In the genomic region with DNA sequence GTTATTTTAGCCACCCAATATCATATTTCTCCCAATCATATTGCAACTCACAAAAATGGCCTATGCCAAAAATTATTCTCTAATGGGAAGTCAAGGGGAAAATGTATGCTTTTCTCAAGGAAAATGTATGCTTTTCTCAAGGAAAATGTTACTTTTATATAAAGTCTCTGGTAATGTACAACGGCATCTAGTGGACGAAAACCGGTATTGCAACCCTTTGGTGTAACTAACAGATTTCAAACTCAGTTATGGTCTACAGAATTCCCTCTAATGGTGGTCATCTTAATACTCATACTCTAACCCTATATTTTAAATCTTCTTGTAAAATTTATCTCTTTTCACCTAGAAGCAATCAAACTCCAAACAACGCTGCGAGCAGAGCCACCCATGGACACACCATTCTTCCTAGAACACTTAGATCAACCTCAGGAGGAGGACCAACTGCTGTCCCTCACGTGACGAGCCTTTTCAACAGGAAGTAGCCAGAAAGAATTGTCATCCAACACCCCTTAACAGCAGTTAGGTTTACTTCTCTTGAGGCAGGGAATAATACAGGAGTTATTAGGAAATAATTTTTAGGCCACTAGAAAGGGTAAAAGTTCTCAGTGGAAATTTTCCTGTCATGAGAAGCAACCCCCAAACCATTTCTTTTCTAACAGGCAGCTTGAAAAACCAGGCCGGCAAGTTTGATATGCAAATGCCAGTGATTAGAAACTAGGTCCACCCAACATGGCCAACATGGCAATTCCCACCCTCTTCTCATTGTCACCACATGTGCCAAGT, we compare ENCODE assay signal across 9 cellular contexts. TPM values are rescaled to one million over a fixed set of nuclear protein-coding genes. Genes with fewer than 3 reads are reported as not detected.
DNase-seq lines count a peak whose midpoint lies in the region; ATAC-seq and TF ChIP-seq lines count a peak whose summit lies in the region.
"Had no signal": no experiment of that assay in that cellular context is flagged by ENCODE, and none has a peak within 500 bp of the region (broad histone marks: within the 10 kb centered on the region; RNA-seq: fewer than 3 reads in every experiment).

No MANE protein-coding gene starts in this region.

- H3K27me3 Mint-ChIP-seq in neural crest cell (ENCODE audit: low read depth): peaks cover 2% of the 10 kb centered on the region
- H3K27me3 Mint-ChIP-seq in activated T-cell treated with anti-CD3 and anti-CD28 coated beads, Interleukin-2, amount 50 U/mL, for 4 hours (ENCODE audit: low read depth): peaks cover 4% of the 10 kb centered on the region

- DNase-seq in NCI-H1694 (lab: John Stamatoyannopoulos, UW) (peak; percentile 19), NCI-H1694 treated with DMSO at 0.1 percent for 48 hours (lab: John Stamatoyannopoulos, UW) (no peak), H7 (peak; percentile 64), SK-MEL-5 (ENCODE audit: low read depth, low spot score) (peak; percentile 57), epithelial cell of esophagus (ENCODE audit: low read depth) (peak; percentile 40), neural crest cell (ENCODE audit: low read depth, low spot score) (no peak)
- DNase-seq in activated T-cell treated with anti-CD3 and anti-CD28 coated beads, Interleukin-2, amount 50 U/mL, for 4 hours: no peak

- no peaks in the 10 kb centered on the region for H3K27me3 ChIP-seq in H7 (ENCODE audit: control insufficient read depth, insufficient read depth, low read length)

- H3K27ac Mint-ChIP-seq in neural crest cell (ENCODE audit: unreplicated experiment): no peak overlapping the region
- H3K27ac Mint-ChIP-seq: activated T-cell treated with anti-CD3 and anti-CD28 coated beads, Interleukin-2, amount 50 U/mL, for 72 hours had no signal

- no peaks in the 10 kb centered on the region for H3K9me3 Mint-ChIP-seq in neural crest cell
- H3K9me3 Mint-ChIP-seq in activated T-cell treated with anti-CD3 and anti-CD28 coated beads, Interleukin-2, amount 50 U/mL, for 4 hours: no peaks in the 10 kb centered on the region
- H3K9me3 Mint-ChIP-seq: activated T-cell treated with anti-CD3 and anti-CD28 coated beads, Interleukin-2, amount 50 U/mL, for 72 hours had no signal

- no peak for ATAC-seq in GM21576 (IDR thresholded peaks at IDR 0.05; ENCODE audit: unreplicated experiment)
- no peak for ATAC-seq in activated T-cell treated with anti-CD3 and anti-CD28 coated beads, Interleukin-2, amount 50 U/mL, for 4 hours
- ATAC-seq: activated T-cell treated with anti-CD3 and anti-CD28 coated beads, Interleukin-2, amount 50 U/mL, for 72 hours had no signal

- peak; percentile 77 for TF ChIP-seq CTCF in epithelial cell of esophagus (IDR thresholded peaks at IDR 0.05; ENCODE audit: insufficient read depth, low read depth, low read length, missing control alignments)
- peak; percentile 91 for TF ChIP-seq CTCF in neural crest cell (conservative IDR thresholded peaks at IDR 0.05)

- H3K4me3 Mint-ChIP-seq in neural crest cell: no peak overlapping the region
- no peak overlapping the region for H3K4me3 Mint-ChIP-seq in activated T-cell treated with anti-CD3 and anti-CD28 coated beads, Interleukin-2, amount 50 U/mL, for 4 hours
- H3K4me3 Mint-ChIP-seq: activated T-cell treated with anti-CD3 and anti-CD28 coated beads, Interleukin-2, amount 50 U/mL, for 72 hours had no signal

- no peaks in the 10 kb centered on the region for H3K36me3 ChIP-seq in H7 (replicated peaks; ENCODE audit: control insufficient read depth, insufficient read depth, low read length)

- H3K36me3 Mint-ChIP-seq in neural crest cell (ENCODE audit: low read depth): no peaks in the 10 kb centered on the region
- H3K36me3 Mint-ChIP-seq in activated T-cell treated with anti-CD3 and anti-CD28 coated beads, Interleukin-2, amount 50 U/mL, for 4 hours (ENCODE audit: insufficient read depth): no peaks in the 10 kb centered on the region

- H3K4me1 Mint-ChIP-seq in neural crest cell: peaks cover 3% of the 10 kb centered on the region
- H3K4me1 Mint-ChIP-seq in activated T-cell treated with anti-CD3 and anti-CD28 coated beads, Interleukin-2, amount 50 U/mL, for 4 hours (ENCODE audit: low read depth): peaks cover 10% of the 10 kb centered on the region

- in situ Hi-C loops in SK-MEL-5 (cut with HindIII; ENCODE audit: low pct_unique_long_range_greater_than_20kb, low sequenced_read_pairs): no loop called here

- H3K4me3 ChIP-seq in H7 (ENCODE audit: insufficient read depth, low read depth, low read length): no peak overlapping the region
- H3K4me3 ChIP-seq in epithelial cell of esophagus (ENCODE audit: low read length): no peak overlapping the region

RNA-seq across cellular contexts. Expression of a gene that starts 20.1 kb away (rescaled TPM):
- total RNA-seq in H7 (2014; rRNA removed; shearing (Covaris generic)): not detected in 2 replicates
- not detected in 2 replicates for total RNA-seq in SK-MEL-5 (2014; rRNA removed; shearing (Covaris generic))
- polyA plus RNA-seq in SK-MEL-5 (2015; cell fraction: cytosol; rRNA removed): not detected in 2 replicates
- polyA plus RNA-seq in SK-MEL-5 (2015; cell fraction: nucleus; rRNA removed): not detected in 2 replicates
- total RNA-seq in neural crest cell: not detected in 2 replicates
- total RNA-seq in activated T-cell treated with anti-CD3 and anti-CD28 coated beads, Interleukin-2, amount 50 U/mL, for 4 hours: not detected
- total RNA-seq: activated T-cell treated with anti-CD3 and anti-CD28 coated beads, Interleukin-2, amount 50 U/mL, for 72 hours had no signal

RNA-seq across cellular contexts. Expression of a gene that starts 50.0 kb away (rescaled TPM):
- total RNA-seq in H7 (2014; rRNA removed; shearing (Covaris generic)): 144 and 172 TPM in 2 replicates
- total RNA-seq in SK-MEL-5 (2014; rRNA removed; shearing (Covaris generic)): not detected in 2 replicates
- not detected in 2 replicates for polyA plus RNA-seq in SK-MEL-5 (2015; cell fraction: cytosol; rRNA removed)
- polyA plus RNA-seq in SK-MEL-5 (2015; cell fraction: nucleus; rRNA removed): not detected in 2 replicates
- not detected in 2 replicates for total RNA-seq in neural crest cell
- not detected for total RNA-seq in activated T-cell treated with anti-CD3 and anti-CD28 coated beads, Interleukin-2, amount 50 U/mL, for 4 hours
- total RNA-seq: activated T-cell treated with anti-CD3 and anti-CD28 coated beads, Interleukin-2, amount 50 U/mL, for 72 hours had no signal

Comparison
In these comparisons a context has a peak if more than half of its experiments do, and no peak if none do; other contexts are left out.
1. DNase-seq: peak in NCI-H1694 (single experiment), H7 (single experiment), SK-MEL-5 (single experiment) and epithelial cell of esophagus (single experiment); none in NCI-H1694 treated with DMSO at 0.1 percent for 48 hours (single experiment), neural crest cell (single experiment) and activated T-cell treated with anti-CD3 and anti-CD28 coated beads, Interleukin-2, amount 50 U/mL, for 4 hours (single experiment).
2. RNA of a gene that starts 50.0 kb away (total RNA-seq): 144 to 172 TPM in H7; not detected in SK-MEL-5, not detected in neural crest cell and not detected in activated T-cell treated with anti-CD3 and anti-CD28 coated beads, Interleukin-2, amount 50 U/mL, for 4 hours; every median in the first group is over 100 times any median in the second.